12 cellular contexts compared by ENCODE assay signal in the genomic region with DNA sequence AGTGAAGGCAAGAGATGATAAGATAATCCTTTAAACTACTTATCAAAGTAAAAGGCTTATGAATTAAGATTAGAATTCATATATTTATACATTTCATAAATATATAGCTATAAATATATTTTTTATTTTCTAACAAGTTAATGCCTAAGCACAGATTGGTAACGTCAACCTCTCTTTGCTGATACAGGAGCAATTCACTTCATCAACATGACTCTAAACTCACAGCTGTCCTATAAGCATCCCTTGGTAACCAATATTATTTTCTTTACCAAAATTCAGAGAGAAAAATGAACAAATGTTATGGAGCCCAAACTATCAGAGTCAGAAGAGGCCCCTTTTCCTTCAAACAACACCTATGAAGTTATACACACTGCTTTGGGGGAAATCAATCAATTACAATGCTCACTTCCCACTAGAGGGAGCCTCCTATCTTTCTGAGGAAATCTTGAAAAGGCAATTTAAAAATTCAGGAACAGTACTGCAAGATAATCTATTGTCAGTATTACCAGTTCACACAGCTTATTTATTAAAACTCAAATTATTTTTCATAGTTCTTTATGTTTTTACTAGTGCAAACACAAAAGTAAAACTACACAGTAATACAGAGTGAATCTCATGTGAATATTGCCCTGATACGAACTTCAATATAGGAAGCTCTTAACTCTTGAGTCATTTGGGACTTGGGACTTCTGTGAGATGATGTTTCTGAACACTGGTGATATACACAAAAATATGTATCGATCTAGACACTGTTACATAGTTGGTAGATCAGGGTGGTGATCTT. TPM values are rescaled to one million over a fixed set of nuclear protein-coding genes. Genes with fewer than 3 reads are reported as not detected.
DNase-seq lines count a peak whose midpoint lies in the region; ATAC-seq and TF ChIP-seq lines count a peak whose summit lies in the region.
"Had no signal": no experiment of that assay in that cellular context is flagged by ENCODE, and none has a peak within 500 bp of the region (broad histone marks: within the 10 kb centered on the region; RNA-seq: fewer than 3 reads in every experiment).

No MANE protein-coding gene starts in this region.

- no peaks in the 10 kb centered on the region for H3K9me3 Mint-ChIP-seq in neural crest cell
- H3K9me3 Mint-ChIP-seq in activated T-helper 2 cell treated with anti-CD3 and anti-CD28 coated beads, Interferon-gamma antibody, Interleukin-2, Interleukin-4, amounts not matched to agents 10 μg/mL and 5 μg/mL and 100 μg/mL, durations not matched to agents 14 hours and 24 hours and 36 hours, result peaks cover 23% of the 10 kb centered on the region

- TF ChIP-seq CTCF in GM12872 (IDR thresholded peaks at IDR 0.05; ENCODE audit: insufficient read depth, low read depth, low read length) (peak; percentile 27; the same call in 1 of the 3 replicates), MM.1S (IDR thresholded peaks at IDR 0.05; ENCODE audit: low read length) (peak; percentile 37), dorsolateral prefrontal cortex (IDR thresholded peaks at IDR 0.05 in 54 of 56, conservative IDR thresholded peaks at IDR 0.05 in 2 of 56; ENCODE audit: low read depth in 1 of 56, partially characterized antibody in 56 of 56) (peak in 50 of 56 donors; percentile 15 to 58 (median 41)), neural crest cell (conservative IDR thresholded peaks at IDR 0.05) (peak; percentile 52)

- H3K36me3 Mint-ChIP-seq in neural crest cell (ENCODE audit: low read depth), result no peaks in the 10 kb centered on the region
- no peaks in the 10 kb centered on the region for H3K36me3 Mint-ChIP-seq in activated T-helper 2 cell treated with anti-CD3 and anti-CD28 coated beads, Interferon-gamma antibody, Interleukin-2, Interleukin-4, amounts not matched to agents 10 μg/mL and 5 μg/mL and 100 μg/mL, durations not matched to agents 14 hours and 24 hours and 36 hours (ENCODE audit: low read depth)

- H3K9me3 ChIP-seq in MM.1S (replicated peaks; ENCODE audit: insufficient read depth, low read length), result no peaks in the 10 kb centered on the region; the same call in 1 of the 2 replicates

- no peak overlapping the region for H3K4me3 Mint-ChIP-seq in neural crest cell
- no peak overlapping the region for H3K4me3 Mint-ChIP-seq in activated T-helper 2 cell treated with anti-CD3 and anti-CD28 coated beads, Interferon-gamma antibody, Interleukin-2, Interleukin-4, amounts not matched to agents 10 μg/mL and 5 μg/mL and 100 μg/mL, durations not matched to agents 14 hours and 24 hours and 36 hours (ENCODE audit: low read depth)
- H3K4me3 Mint-ChIP-seq: activated T-helper 17 cell treated with anti-CD3 and anti-CD28 coated beads, Interleukin-2, amount 50 U/mL, for 72 hours had no signal

- no peaks in the 10 kb centered on the region for H3K36me3 ChIP-seq in MM.1S (replicated peaks; ENCODE audit: insufficient read depth, low read length)

- no peaks in the 10 kb centered on the region for H3K9me2 ChIP-seq in MM.1S (replicated peaks; ENCODE audit: insufficient read depth, low read length)

- ATAC-seq in HG02642 (IDR thresholded peaks at IDR 0.05; ENCODE audit: poor library complexity, unreplicated experiment), result no peak
- ATAC-seq: activated T-helper 17 cell treated with anti-CD3 and anti-CD28 coated beads, Interleukin-2, amount 50 U/mL, for 72 hours had no signal

- no peaks in the 10 kb centered on the region for H3K4me1 ChIP-seq in MM.1S (ENCODE audit: low read length)

- H3K27ac ChIP-seq in MM.1S (ENCODE audit: low read length) (no peak overlapping the region), dorsolateral prefrontal cortex (no peak overlapping the region)

- no peak overlapping the region for H3K9ac ChIP-seq in MM.1S (ENCODE audit: low read length)

- H3K27me3 ChIP-seq in MM.1S (replicated peaks; ENCODE audit: insufficient read depth, low read length), result no peaks in the 10 kb centered on the region
- no peaks in the 10 kb centered on the region for H3K27me3 ChIP-seq in dorsolateral prefrontal cortex

- peak; percentile 21 for DNase-seq in MM.1S
- DNase-seq in dorsolateral prefrontal cortex, result no peak
- DNase-seq in neural crest cell (ENCODE audit: low read depth, low spot score), result no peak
- no peak for DNase-seq in 8988T
- DNase-seq in AG08395 (ENCODE audit: low spot score), result no peak
- no peak for DNase-seq in activated T-helper 2 cell treated with anti-CD3 and anti-CD28 coated beads, Interferon-gamma antibody, Interleukin-2, Interleukin-4, amounts not matched to agents 10 μg/mL and 5 μg/mL and 100 μg/mL, durations not matched to agents 14 hours and 24 hours and 36 hours (ENCODE audit: low spot score)
- DNase-seq: IMR-90, NCI-H748 treated with DMSO at 0.1 percent for 48 hours had no signal

- no peak overlapping the region for H2AFZ ChIP-seq in MM.1S (ENCODE audit: low read length)

- H3K4me2 ChIP-seq in MM.1S (ENCODE audit: low read depth, low read length), result no peak overlapping the region

- intact Hi-C loops in dorsolateral prefrontal cortex (cut with DNase I), result no loop called here
- intact Hi-C loops in activated T-helper 2 cell treated with anti-CD3 and anti-CD28 coated beads, Interferon-gamma antibody, Interleukin-2, Interleukin-4, amounts not matched to agents 10 μg/mL and 5 μg/mL and 100 μg/mL, durations not matched to agents 14 hours and 24 hours and 36 hours (cut with micrococcal nuclease), result no loop called here

- peaks cover under 1% of the 10 kb centered on the region for H3K4me1 Mint-ChIP-seq in neural crest cell
- H3K4me1 Mint-ChIP-seq in activated T-helper 2 cell treated with anti-CD3 and anti-CD28 coated beads, Interferon-gamma antibody, Interleukin-2, Interleukin-4, amounts not matched to agents 10 μg/mL and 5 μg/mL and 100 μg/mL, durations not matched to agents 14 hours and 24 hours and 36 hours (ENCODE audit: low read depth), result no peaks in the 10 kb centered on the region
- H3K4me1 Mint-ChIP-seq: activated T-helper 17 cell treated with anti-CD3 and anti-CD28 coated beads, Interleukin-2, amount 50 U/mL, for 72 hours had no signal

- H3K27ac Mint-ChIP-seq in neural crest cell (ENCODE audit: unreplicated experiment), result no peak overlapping the region
- no peak overlapping the region for H3K27ac Mint-ChIP-seq in activated T-helper 2 cell treated with anti-CD3 and anti-CD28 coated beads, Interferon-gamma antibody, Interleukin-2, Interleukin-4, amounts not matched to agents 10 μg/mL and 5 μg/mL and 100 μg/mL, durations not matched to agents 14 hours and 24 hours and 36 hours
- H3K27ac Mint-ChIP-seq: activated T-helper 17 cell treated with anti-CD3 and anti-CD28 coated beads, Interleukin-2, amount 50 U/mL, for 72 hours had no signal

- H3K4me3 ChIP-seq in MM.1S (ENCODE audit: low read length) (no peak overlapping the region), dorsolateral prefrontal cortex (no peak overlapping the region)

- H3K79me2 ChIP-seq in MM.1S (ENCODE audit: low read length), result no peaks in the 10 kb centered on the region

- H3K27me3 Mint-ChIP-seq in neural crest cell (ENCODE audit: low read depth), result no peaks in the 10 kb centered on the region
- no peaks in the 10 kb centered on the region for H3K27me3 Mint-ChIP-seq in activated T-helper 2 cell treated with anti-CD3 and anti-CD28 coated beads, Interferon-gamma antibody, Interleukin-2, Interleukin-4, amounts not matched to agents 10 μg/mL and 5 μg/mL and 100 μg/mL, durations not matched to agents 14 hours and 24 hours and 36 hours (ENCODE audit: low read depth)
- H3K27me3 Mint-ChIP-seq: activated T-helper 17 cell treated with anti-CD3 and anti-CD28 coated beads, Interleukin-2, amount 50 U/mL, for 72 hours had no signal

- H3F3A ChIP-seq in MM.1S (ENCODE audit: insufficient read depth, low read length), result no peaks in the 10 kb centered on the region

- no peaks in the 10 kb centered on the region for H4K20me1 ChIP-seq in MM.1S (ENCODE audit: insufficient read depth, low read length)

RNA-seq across cellular contexts. Expression of gene NOBOX, which starts 51.0 kb away (rescaled TPM):
- total RNA-seq in dorsolateral prefrontal cortex, result under 1 TPM in 1 of 120 experiments, not detected in 119; 0.23 TPM
- total RNA-seq in neural crest cell, result not detected in 2 replicates
- total RNA-seq in activated T-helper 2 cell treated with anti-CD3 and anti-CD28 coated beads, Interferon-gamma antibody, Interleukin-2, Interleukin-4, amounts not matched to agents 10 μg/mL and 5 μg/mL and 100 μg/mL, durations not matched to agents 14 hours and 24 hours and 36 hours, result not detected in 2 replicates
- total RNA-seq: activated T-helper 17 cell treated with anti-CD3 and anti-CD28 coated beads, Interleukin-2, amount 50 U/mL, for 72 hours; G401; IMR-90 had no signal
